Comparison of ENCODE assay signal across 21 cellular contexts in the genomic region with DNA sequence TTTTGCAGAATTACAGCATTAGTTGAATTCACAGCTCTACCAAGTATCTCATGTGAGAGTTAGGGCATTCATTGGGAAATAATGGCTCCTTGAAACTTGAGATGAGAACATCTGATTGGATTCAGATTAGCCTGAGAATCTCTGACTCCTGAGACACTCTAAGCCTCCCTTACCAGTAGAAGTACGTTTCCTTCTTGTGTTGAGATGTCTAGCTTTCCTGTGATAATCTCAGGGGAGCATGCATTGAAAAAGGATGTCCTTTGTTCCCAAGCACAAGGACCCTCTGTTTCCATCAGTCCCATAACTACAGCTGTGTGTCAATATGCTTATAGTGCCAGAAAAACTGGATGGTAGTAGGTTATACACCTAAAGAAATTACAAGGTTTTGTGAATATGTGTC.
"Had no signal": no experiment of that assay in that cellular context is flagged by ENCODE, and none has a peak within 500 bp of the region (broad histone marks: within the 10 kb centered on the region; RNA-seq: fewer than 3 reads in every experiment).

No MANE protein-coding gene starts in this region.

- H3K4me3 ChIP-seq: SJSA1 had no signal

- H3K9me3 ChIP-seq: SJSA1, SK-N-SH had no signal

- H3K27ac ChIP-seq: SJSA1 had no signal

- H3K36me3 ChIP-seq: SJSA1 had no signal

- H3K9ac ChIP-seq: SK-N-SH had no signal

- DNase-seq: KBM-7, MV-4-11, NCI-H1048, NCI-H1105, NCI-H1417, NCI-H1436 treated with DMSO at 0.1 percent for 48 hours, NCI-H1694, NCI-H187 treated with DMSO at 0.1 percent for 48 hours, NCI-H2029 treated with DMSO at 0.1 percent for 48 hours, NCI-H226, NCI-H446, NCI-H510A, NCI-H524 treated with DMSO at 0.1 percent for 48 hours, NCI-H69, NCI-H774, Right ventricle myocardium superior, RPMI8226, SIG-M5, SK-N-SH, SW 1271 had no signal

- H3K27me3 ChIP-seq: SJSA1 had no signal
